ENCODE assay signal across 1 cellular context in genomic region chr20:5211803-5212714, GRCh38.
TF ChIP-seq lines count a peak whose summit lies in the region.

No MANE protein-coding gene starts in this region.

TF ChIP-seq in HepG2, 621 proteins besides CTCF, POLR2A, EP300 and RAD21 (continued from another document and continues in another):
- TF ChIP-seq DNMT1 (CRISPR knock-in tag; IDR thresholded peaks at IDR 0.05) (peak; percentile 7; the same call in 1 of the 2 replicates), GPBP1L1 (CRISPR knock-in tag; IDR thresholded peaks at IDR 0.05) (no peak), THAP9 (CRISPR knock-in tag; IDR thresholded peaks at IDR 0.05; ENCODE audit: borderline replicate concordance) (peak; percentile 24; the same call in 1 of the 2 replicates), ZNF782 (CRISPR knock-in tag; IDR thresholded peaks at IDR 0.05; ENCODE audit: borderline replicate concordance) (peak; percentile 51; the same call in 1 of the 2 replicates), ZHX2 (IDR thresholded peaks at IDR 0.05; ENCODE audit: low read depth) (peak; percentile 69; the same call in 1 of the 2 replicates), ZHX2 (CRISPR knock-in tag; IDR thresholded peaks at IDR 0.05; ENCODE audit: borderline replicate concordance) (no peak), TGIF2 (CRISPR knock-in tag; IDR thresholded peaks at IDR 0.05) (peak; percentile 66; the same call in 1 of the 2 replicates), ETV5 (CRISPR knock-in tag; IDR thresholded peaks at IDR 0.05; ENCODE audit: borderline replicate concordance) (peak; percentile 47; the same call in 1 of the 2 replicates), CBX5 (CRISPR knock-in tag; IDR thresholded peaks at IDR 0.05; ENCODE audit: borderline replicate concordance) (peak; percentile 47; the same call in 1 of the 2 replicates), ZNF180 (CRISPR knock-in tag; IDR thresholded peaks at IDR 0.05; ENCODE audit: borderline replicate concordance, low read depth) (no peak), CBFB (CRISPR knock-in tag; IDR thresholded peaks at IDR 0.05) (peak; percentile 38; the same call in 1 of the 2 replicates), NKX3-1 (CRISPR knock-in tag; IDR thresholded peaks at IDR 0.05) (no peak), MYC (CRISPR knock-in tag; IDR thresholded peaks at IDR 0.05; ENCODE audit: borderline replicate concordance) (peak; percentile 60; the same call in 1 of the 2 replicates), ZNF549 (CRISPR knock-in tag; IDR thresholded peaks at IDR 0.05) (peak; percentile 50; the same call in 1 of the 2 replicates), CENPX (CRISPR knock-in tag; IDR thresholded peaks at IDR 0.05) (no peak), ZNF891 (CRISPR knock-in tag; IDR thresholded peaks at IDR 0.05) (no peak), MEF2D (CRISPR knock-in tag; IDR thresholded peaks at IDR 0.05) (peak; percentile 29; the same call in 1 of the 2 replicates), ZXDC (CRISPR knock-in tag; IDR thresholded peaks at IDR 0.05) (no peak), ZSCAN29 (CRISPR knock-in tag; conservative IDR thresholded peaks at IDR 0.05) (peak; percentile 75; the same call in 1 of the 2 replicates), RAD51 (IDR thresholded peaks at IDR 0.05; ENCODE audit: borderline replicate concordance) (no peak), ZNF18 (CRISPR knock-in tag; IDR thresholded peaks at IDR 0.05; ENCODE audit: insufficient replicate concordance) (peak; percentile 45), ZNF205 (CRISPR knock-in tag; IDR thresholded peaks at IDR 0.05) (peak; percentile 50; the same call in 1 of the 2 replicates)
- TF ChIP-seq, protein P1, sequence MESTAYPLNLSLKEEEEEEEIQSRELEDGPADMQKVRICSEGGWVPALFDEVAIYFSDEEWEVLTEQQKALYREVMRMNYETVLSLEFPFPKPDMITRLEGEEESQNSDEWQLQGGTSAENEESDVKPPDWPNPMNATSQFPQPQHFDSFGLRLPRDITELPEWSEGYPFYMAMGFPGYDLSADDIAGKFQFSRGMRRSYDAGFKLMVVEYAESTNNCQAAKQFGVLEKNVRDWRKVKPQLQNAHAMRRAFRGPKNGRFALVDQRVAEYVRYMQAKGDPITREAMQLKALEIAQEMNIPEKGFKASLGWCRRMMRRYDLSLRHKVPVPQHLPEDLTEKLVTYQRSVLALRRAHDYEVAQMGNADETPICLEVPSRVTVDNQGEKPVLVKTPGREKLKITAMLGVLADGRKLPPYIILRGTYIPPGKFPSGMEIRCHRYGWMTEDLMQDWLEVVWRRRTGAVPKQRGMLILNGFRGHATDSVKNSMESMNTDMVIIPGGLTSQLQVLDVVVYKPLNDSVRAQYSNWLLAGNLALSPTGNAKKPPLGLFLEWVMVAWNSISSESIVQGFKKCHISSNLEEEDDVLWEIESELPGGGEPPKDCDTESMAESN (CRISPR knock-in tag; conservative IDR thresholded peaks at IDR 0.05), result peak; percentile 60; the same call in 1 of the 2 replicates
- TF ChIP-seq, protein P2, sequence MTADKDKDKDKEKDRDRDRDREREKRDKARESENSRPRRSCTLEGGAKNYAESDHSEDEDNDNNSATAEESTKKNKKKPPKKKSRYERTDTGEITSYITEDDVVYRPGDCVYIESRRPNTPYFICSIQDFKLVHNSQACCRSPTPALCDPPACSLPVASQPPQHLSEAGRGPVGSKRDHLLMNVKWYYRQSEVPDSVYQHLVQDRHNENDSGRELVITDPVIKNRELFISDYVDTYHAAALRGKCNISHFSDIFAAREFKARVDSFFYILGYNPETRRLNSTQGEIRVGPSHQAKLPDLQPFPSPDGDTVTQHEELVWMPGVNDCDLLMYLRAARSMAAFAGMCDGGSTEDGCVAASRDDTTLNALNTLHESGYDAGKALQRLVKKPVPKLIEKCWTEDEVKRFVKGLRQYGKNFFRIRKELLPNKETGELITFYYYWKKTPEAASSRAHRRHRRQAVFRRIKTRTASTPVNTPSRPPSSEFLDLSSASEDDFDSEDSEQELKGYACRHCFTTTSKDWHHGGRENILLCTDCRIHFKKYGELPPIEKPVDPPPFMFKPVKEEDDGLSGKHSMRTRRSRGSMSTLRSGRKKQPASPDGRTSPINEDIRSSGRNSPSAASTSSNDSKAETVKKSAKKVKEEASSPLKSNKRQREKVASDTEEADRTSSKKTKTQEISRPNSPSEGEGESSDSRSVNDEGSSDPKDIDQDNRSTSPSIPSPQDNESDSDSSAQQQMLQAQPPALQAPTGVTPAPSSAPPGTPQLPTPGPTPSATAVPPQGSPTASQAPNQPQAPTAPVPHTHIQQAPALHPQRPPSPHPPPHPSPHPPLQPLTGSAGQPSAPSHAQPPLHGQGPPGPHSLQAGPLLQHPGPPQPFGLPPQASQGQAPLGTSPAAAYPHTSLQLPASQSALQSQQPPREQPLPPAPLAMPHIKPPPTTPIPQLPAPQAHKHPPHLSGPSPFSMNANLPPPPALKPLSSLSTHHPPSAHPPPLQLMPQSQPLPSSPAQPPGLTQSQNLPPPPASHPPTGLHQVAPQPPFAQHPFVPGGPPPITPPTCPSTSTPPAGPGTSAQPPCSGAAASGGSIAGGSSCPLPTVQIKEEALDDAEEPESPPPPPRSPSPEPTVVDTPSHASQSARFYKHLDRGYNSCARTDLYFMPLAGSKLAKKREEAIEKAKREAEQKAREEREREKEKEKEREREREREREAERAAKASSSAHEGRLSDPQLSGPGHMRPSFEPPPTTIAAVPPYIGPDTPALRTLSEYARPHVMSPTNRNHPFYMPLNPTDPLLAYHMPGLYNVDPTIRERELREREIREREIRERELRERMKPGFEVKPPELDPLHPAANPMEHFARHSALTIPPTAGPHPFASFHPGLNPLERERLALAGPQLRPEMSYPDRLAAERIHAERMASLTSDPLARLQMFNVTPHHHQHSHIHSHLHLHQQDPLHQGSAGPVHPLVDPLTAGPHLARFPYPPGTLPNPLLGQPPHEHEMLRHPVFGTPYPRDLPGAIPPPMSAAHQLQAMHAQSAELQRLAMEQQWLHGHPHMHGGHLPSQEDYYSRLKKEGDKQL (CRISPR knock-in tag; IDR thresholded peaks at IDR 0.05; ENCODE audit: low read depth), result no peak
- TF ChIP-seq, protein P3, sequence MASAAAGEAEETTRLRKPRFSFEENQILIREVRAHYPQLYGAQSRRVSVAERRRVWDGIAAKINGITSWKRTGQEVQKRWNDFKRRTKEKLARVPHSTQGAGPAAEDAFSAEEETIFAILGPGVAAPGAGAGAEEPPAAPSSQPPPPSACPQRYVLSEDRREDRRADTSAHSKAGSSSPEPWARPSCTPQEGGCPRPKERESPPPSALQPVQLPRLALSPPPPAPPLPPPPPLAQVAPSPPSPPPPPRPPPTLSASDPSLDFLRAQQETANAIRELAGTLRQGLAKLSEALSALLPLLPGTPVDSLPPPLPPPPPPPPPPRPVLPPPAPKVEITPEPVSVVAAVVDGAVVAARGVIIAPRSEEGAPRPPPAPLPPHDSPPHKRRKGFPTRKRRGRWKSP (CRISPR knock-in tag; IDR thresholded peaks at IDR 0.05), result peak; percentile 51; the same call in 1 of the 2 replicates
- TF ChIP-seq, protein P4, sequence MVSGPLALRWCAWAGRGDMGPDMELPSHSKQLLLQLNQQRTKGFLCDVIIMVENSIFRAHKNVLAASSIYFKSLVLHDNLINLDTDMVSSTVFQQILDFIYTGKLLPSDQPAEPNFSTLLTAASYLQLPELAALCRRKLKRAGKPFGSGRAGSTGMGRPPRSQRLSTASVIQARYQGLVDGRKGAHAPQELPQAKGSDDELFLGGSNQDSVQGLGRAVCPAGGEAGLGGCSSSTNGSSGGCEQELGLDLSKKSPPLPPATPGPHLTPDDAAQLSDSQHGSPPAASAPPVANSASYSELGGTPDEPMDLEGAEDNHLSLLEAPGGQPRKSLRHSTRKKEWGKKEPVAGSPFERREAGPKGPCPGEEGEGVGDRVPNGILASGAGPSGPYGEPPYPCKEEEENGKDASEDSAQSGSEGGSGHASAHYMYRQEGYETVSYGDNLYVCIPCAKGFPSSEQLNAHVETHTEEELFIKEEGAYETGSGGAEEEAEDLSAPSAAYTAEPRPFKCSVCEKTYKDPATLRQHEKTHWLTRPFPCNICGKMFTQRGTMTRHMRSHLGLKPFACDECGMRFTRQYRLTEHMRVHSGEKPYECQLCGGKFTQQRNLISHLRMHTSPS (CRISPR knock-in tag; IDR thresholded peaks at IDR 0.05; ENCODE audit: low read depth), result peak; percentile 93
